In genomic region chr4:106707776-106708603, GRCh38 we compare ENCODE assay signal across 11 cellular contexts.
DNase-seq lines count a peak whose midpoint lies in the region; ATAC-seq and TF ChIP-seq lines count a peak whose summit lies in the region.
"Had no signal": no experiment of that assay in that cellular context is flagged by ENCODE, and none has a peak within 500 bp of the region (broad histone marks: within the 10 kb centered on the region; RNA-seq: fewer than 3 reads in every experiment).

No MANE protein-coding gene starts in this region.

- CTCF ChIA-PET in activated CD8-positive, alpha-beta memory T cell treated with anti-CD3 and anti-CD28 coated beads, Interleukin-2, amount 10 ng/mL, durations not matched to agents 7 days and 5 days (lab: Charles Lee): no interaction called here

- no peaks in the 10 kb centered on the region for H3K36me3 Mint-ChIP-seq in activated CD8-positive, alpha-beta memory T cell treated with anti-CD3 and anti-CD28 coated beads, Interleukin-2, amount 10 ng/mL, durations not matched to agents 7 days and 5 days

- H3K27ac ChIP-seq in brain microvascular endothelial cell: no peak overlapping the region

- H3K27me3 Mint-ChIP-seq in activated CD8-positive, alpha-beta memory T cell treated with anti-CD3 and anti-CD28 coated beads, Interleukin-2, amount 10 ng/mL, durations not matched to agents 7 days and 5 days: no peaks in the 10 kb centered on the region

- no peak overlapping the region for H3K4me3 ChIP-seq in brain microvascular endothelial cell (ENCODE audit: low read depth, low read length)
- H3K4me3 ChIP-seq: heart right ventricle had no signal

- no peaks in the 10 kb centered on the region for H3K27me3 ChIP-seq in brain microvascular endothelial cell (replicated peaks)
- H3K27me3 ChIP-seq: heart right ventricle had no signal

- ATAC-seq in GM21423 (IDR thresholded peaks at IDR 0.05; ENCODE audit: unreplicated experiment) (peak; percentile 84), HG03045 (IDR thresholded peaks at IDR 0.05; ENCODE audit: unreplicated experiment) (no peak)
- ATAC-seq in activated CD8-positive, alpha-beta memory T cell treated with anti-CD3 and anti-CD28 coated beads, Interleukin-2, amount 10 ng/mL, durations not matched to agents 7 days and 5 days: no peak

- DNase-seq in KBM-7 (peak; percentile 72), brain microvascular endothelial cell (peak; percentile 57), stromal cell of bone marrow (ENCODE audit: low read depth) (peak; percentile 43), NCI-H187 treated with DMSO at 0.1 percent for 48 hours (lab: John Stamatoyannopoulos, UW) (no peak)
- DNase-seq in activated CD8-positive, alpha-beta memory T cell treated with anti-CD3 and anti-CD28 coated beads, Interleukin-2, amount 10 ng/mL, durations not matched to agents 7 days and 5 days: no peak
- DNase-seq: activated CD4-positive, CD25-positive, alpha-beta regulatory T cell; heart right ventricle; NCI-H2227 treated with DMSO at 0.1 percent for 48 hours; occipital lobe had no signal

- peaks cover 2% of the 10 kb centered on the region for H3K9me3 Mint-ChIP-seq in activated CD8-positive, alpha-beta memory T cell treated with anti-CD3 and anti-CD28 coated beads, Interleukin-2, amount 10 ng/mL, durations not matched to agents 7 days and 5 days (ENCODE audit: low read depth)

- no peak overlapping the region for H3K27ac Mint-ChIP-seq in activated CD8-positive, alpha-beta memory T cell treated with anti-CD3 and anti-CD28 coated beads, Interleukin-2, amount 10 ng/mL, durations not matched to agents 7 days and 5 days

- no peak overlapping the region for H3K4me3 Mint-ChIP-seq in activated CD8-positive, alpha-beta memory T cell treated with anti-CD3 and anti-CD28 coated beads, Interleukin-2, amount 10 ng/mL, durations not matched to agents 7 days and 5 days

- no peak for TF ChIP-seq CTCF in brain microvascular endothelial cell (IDR thresholded peaks at IDR 0.05; ENCODE audit: low read depth, low read length, missing control alignments)

- in situ Hi-C loops in KBM-7 (cut with MboI; ENCODE audit: low pct_unique_long_range_greater_than_20kb, low sequenced_read_pairs) (no loop called here), brain microvascular endothelial cell (cut with HindIII; ENCODE audit: low pct_ligation_motif_present, low sequenced_read_pairs) (no loop called here)

- no peaks in the 10 kb centered on the region for H3K4me1 Mint-ChIP-seq in activated CD8-positive, alpha-beta memory T cell treated with anti-CD3 and anti-CD28 coated beads, Interleukin-2, amount 10 ng/mL, durations not matched to agents 7 days and 5 days

- H3K36me3 ChIP-seq in brain microvascular endothelial cell (replicated peaks): no peaks in the 10 kb centered on the region
- H3K36me3 ChIP-seq: heart right ventricle had no signal

Comparison
In these comparisons a context has a peak if more than half of its experiments do, and no peak if none do; other contexts are left out.
1. DNase-seq: peak in KBM-7 (single experiment), brain microvascular endothelial cell (single experiment) and stromal cell of bone marrow (single experiment); none in NCI-H187 treated with DMSO at 0.1 percent for 48 hours (single experiment) and activated CD8-positive, alpha-beta memory T cell treated with anti-CD3 and anti-CD28 coated beads, Interleukin-2, amount 10 ng/mL, durations not matched to agents 7 days and 5 days (single experiment).